In the genomic region with DNA sequence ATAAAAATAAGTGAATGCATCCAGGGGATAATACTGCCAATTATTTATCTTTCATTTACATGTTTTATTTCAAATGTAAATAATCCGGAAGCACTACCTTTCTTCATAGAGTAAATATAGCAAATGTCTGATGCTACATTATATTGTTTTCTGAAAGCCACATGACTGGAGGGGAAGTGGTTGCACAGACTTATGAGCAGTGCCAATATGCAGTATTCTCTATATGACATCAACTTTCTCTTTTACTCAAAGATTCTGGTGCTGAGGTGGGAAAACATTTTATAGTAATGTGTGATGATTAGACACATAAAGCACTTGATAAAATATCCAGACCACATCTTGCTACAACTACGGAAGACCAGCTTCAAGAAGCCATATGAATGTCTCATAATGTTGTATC, we compare ENCODE assay signal across 16 cellular contexts.
DNase-seq lines count a peak whose midpoint lies in the region; ATAC-seq and TF ChIP-seq lines count a peak whose summit lies in the region.
"Had no signal": no experiment of that assay in that cellular context is flagged by ENCODE, and none has a peak within 500 bp of the region (broad histone marks: within the 10 kb centered on the region; RNA-seq: fewer than 3 reads in every experiment).

No MANE protein-coding gene starts in this region.

- no peak for TF ChIP-seq CTCF in GM10266 (IDR thresholded peaks at IDR 0.05; ENCODE audit: control insufficient read depth, insufficient read depth, low read depth, missing control alignments)
- TF ChIP-seq CTCF in foreskin fibroblast (IDR thresholded peaks at IDR 0.05; ENCODE audit: low read depth, low read length): no peak

- ATAC-seq in GM18909 (IDR thresholded peaks at IDR 0.05; ENCODE audit: poor library complexity, unreplicated experiment) (peak; percentile 94), HG02610 (IDR thresholded peaks at IDR 0.05; ENCODE audit: unreplicated experiment) (peak; percentile 87), HG03342 (IDR thresholded peaks at IDR 0.05; ENCODE audit: unreplicated experiment) (peak; percentile 80)
- ATAC-seq: stimulated activated memory B cell treated with anti-CD40 and anti-IgM and Interleukin-4, amounts not matched to agents 10 μg/mL and 1 μg/mL and 100 μg/mL, for 72 hours; upper lobe of right lung had no signal

- H3K36me3 ChIP-seq in effector memory CD4-positive, alpha-beta T cell (ENCODE audit: control insufficient read depth, insufficient read depth, low read length): no peaks in the 10 kb centered on the region
- H3K36me3 ChIP-seq: upper lobe of right lung had no signal

- no peaks in the 10 kb centered on the region for H3K27me3 ChIP-seq in effector memory CD4-positive, alpha-beta T cell (replicated peaks; ENCODE audit: control insufficient read depth, insufficient read depth, low read length, poor library complexity, severe bottlenecking)
- H3K27me3 ChIP-seq: upper lobe of right lung had no signal

- no peak overlapping the region for H3K27ac ChIP-seq in effector memory CD4-positive, alpha-beta T cell (ENCODE audit: insufficient read depth, low read length, poor library complexity, severe bottlenecking)
- H3K27ac ChIP-seq: KMS-11, SK-N-MC, upper lobe of right lung had no signal

- no peak overlapping the region for H3K4me3 ChIP-seq in foreskin fibroblast (ENCODE audit: low read depth in 1 of 2, low read length in 2 of 2)
- H3K4me3 ChIP-seq in effector memory CD4-positive, alpha-beta T cell (ENCODE audit: insufficient read depth, low read depth, low read length, poor library complexity, severe bottlenecking): no peak overlapping the region
- H3K4me3 ChIP-seq: SK-N-MC, upper lobe of right lung had no signal

- DNase-seq in GM10266 (ENCODE audit: extremely low spot score) (peak; percentile 3), foreskin fibroblast (no peak), GOT3 (lab: John Stamatoyannopoulos, UW) (no peak), occipital lobe (lab: John Stamatoyannopoulos, UW) (no peak)
- no peak for DNase-seq in effector memory CD4-positive, alpha-beta T cell
- DNase-seq: activated naive CD4-positive, alpha-beta T cell; H9; kidney; NCI-H1436 treated with DMSO at 0.1 percent for 48 hours; upper lobe of right lung had no signal

- H3K4me1 ChIP-seq in effector memory CD4-positive, alpha-beta T cell (ENCODE audit: control insufficient read depth, insufficient read depth, low read length, poor library complexity, severe bottlenecking): no peaks in the 10 kb centered on the region
- H3K4me1 ChIP-seq: upper lobe of right lung had no signal

- H3K9me3 ChIP-seq in effector memory CD4-positive, alpha-beta T cell (ENCODE audit: control insufficient read depth, low read length): no peaks in the 10 kb centered on the region
- H3K9me3 ChIP-seq: upper lobe of right lung had no signal
